25 cellular contexts compared by ENCODE assay signal in genomic region chr4:178329226-178329872, GRCh38.
"Had no signal": no experiment of that assay in that cellular context is flagged by ENCODE, and none has a peak within 500 bp of the region (broad histone marks: within the 10 kb centered on the region; RNA-seq: fewer than 3 reads in every experiment).

No MANE protein-coding gene starts in this region.

- H3K9me3 ChIP-seq: lower lobe of right lung, ovary, psoas muscle, sigmoid colon, stomach, thoracic aorta, tibial nerve, upper lobe of right lung, uterus had no signal

- DNase-seq: cortex of kidney; effector memory CD8-positive, alpha-beta T cell; hypothalamus; immature natural killer cell; islet precursor cell; kidney glomerular epithelial cell; left colon; left ventricle myocardium superior; lower lobe of right lung; natural killer cell; occipital lobe; ovary; posterior cingulate gyrus; psoas muscle; right cardiac atrium; sigmoid colon; stimulated activated CD4-positive, alpha-beta T cell treated with anti-CD3 and anti-CD28 coated beads, Interleukin-2, amount 100 ng/mL, for 24 hours; stimulated activated CD4-positive, alpha-beta T cell treated with anti-CD3 and anti-CD28 coated beads, Interleukin-4, amount 100 ng/mL, for 24 hours; stimulated activated naive CD4-positive, alpha-beta T cell treated with Interleukin-2 at 50 U/mL for 16 hours; stomach; upper lobe of right lung; uterus had no signal

- H3K27ac ChIP-seq: lower lobe of right lung, ovary, psoas muscle, sigmoid colon, stomach, thoracic aorta, tibial nerve, upper lobe of right lung, uterus had no signal

- H3K27me3 ChIP-seq: ovary, sigmoid colon, stomach, tibial nerve, upper lobe of right lung, uterus had no signal

- H3K4me1 ChIP-seq: lower lobe of right lung, psoas muscle, sigmoid colon, stomach, tibial nerve, upper lobe of right lung, uterus had no signal

- H3K36me3 ChIP-seq: lower lobe of right lung, ovary, sigmoid colon, stomach, thoracic aorta, tibial nerve, upper lobe of right lung, uterus had no signal

- H3K4me3 ChIP-seq: lower lobe of right lung, ovary, psoas muscle, sigmoid colon, stomach, thoracic aorta, tibial nerve, upper lobe of right lung, uterus had no signal

- ATAC-seq: effector memory CD8-positive, alpha-beta T cell; left colon; left ventricle myocardium superior; lower lobe of right lung; natural killer cell; psoas muscle; stimulated activated effector memory CD8-positive, alpha-beta T cell treated with anti-CD3 and anti-CD28 coated beads, Interleukin-12 subunit alpha, Interleukin-12 subunit beta, amount 100 ng/mL, for 72 hours; upper lobe of right lung had no signal
